In the genomic region with DNA sequence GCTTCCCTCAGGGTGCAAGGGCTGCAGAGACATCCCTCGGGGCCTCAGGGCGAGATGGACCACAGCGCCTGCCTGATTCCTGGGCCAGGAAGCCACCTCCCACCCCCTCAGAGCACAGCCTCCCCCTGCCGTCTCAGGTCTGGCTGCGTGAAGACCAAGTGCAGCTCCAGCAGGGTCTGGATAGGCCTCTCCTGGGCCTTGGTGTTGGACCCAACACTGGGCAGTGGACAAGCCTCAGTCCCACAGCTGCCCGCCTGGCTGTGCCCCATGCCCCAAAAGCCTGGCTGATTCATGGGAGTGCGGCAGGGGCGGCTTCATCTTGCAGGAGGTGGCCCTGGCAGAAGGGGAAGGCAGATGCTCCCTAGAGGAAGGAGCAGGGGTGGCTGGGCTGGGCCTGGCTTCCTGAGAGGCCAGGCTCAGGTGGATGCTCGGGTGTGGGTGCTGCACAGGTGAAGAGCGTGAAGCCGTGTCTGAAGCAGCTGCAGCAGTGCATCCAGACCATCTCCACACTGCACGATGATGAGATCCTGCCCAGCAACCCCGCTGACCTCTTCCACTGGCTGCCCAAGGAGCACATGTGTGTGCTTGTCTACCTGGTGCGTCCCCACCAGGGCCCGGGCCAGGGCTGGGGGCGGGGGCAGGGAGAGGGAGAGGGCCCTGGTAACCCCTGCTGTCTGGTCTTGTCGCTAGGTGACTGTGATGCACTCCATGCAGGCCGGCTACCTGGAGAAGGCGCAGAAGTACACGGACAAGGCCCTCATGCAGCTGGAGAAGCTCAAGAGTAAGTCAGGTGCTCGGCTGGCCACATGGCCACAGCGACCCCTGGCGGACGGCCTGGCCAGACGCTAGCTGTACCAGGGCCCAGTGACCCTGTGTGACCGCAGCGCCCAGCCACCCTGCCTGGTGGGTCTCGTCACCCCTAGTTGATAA, we compare ENCODE assay signal across 8 cellular contexts. TPM values are rescaled to one million over a fixed set of nuclear protein-coding genes. Genes with fewer than 3 reads are reported as not detected.
DNase-seq lines count a peak whose midpoint lies in the region; ATAC-seq and TF ChIP-seq lines count a peak whose summit lies in the region.

No MANE protein-coding gene starts in this region.

- H3K36me3 ChIP-seq in adipocyte (ENCODE audit: control insufficient read depth, insufficient read depth, low read length, severe bottlenecking) (peaks cover 81% of the 10 kb centered on the region), stomach (peaks cover 90 to 100% (median 100%) of the 10 kb centered on the region in 4 donors)

- peak; percentile 15 for DNase-seq in activated naive CD4-positive, alpha-beta T cell treated with Interleukin-2 at 50 U/mL for 16 hours
- no peak for DNase-seq in activated naive CD4-positive, alpha-beta T cell treated with anti-CD3 and anti-CD28 coated beads, Interleukin-2, amount 50 U/mL, for 72 hours (ENCODE audit: low spot score in 2 of 2)
- DNase-seq in NCI-H2171 (lab: John Stamatoyannopoulos, UW) (peak; percentile 8), adipocyte (ENCODE audit: low read depth) (peak; percentile 79), hepatic stellate cell (ENCODE audit: low spot score) (peak; percentile 91), stomach (peak; percentile 76), KG1 (lab: John Stamatoyannopoulos, UW) (no peak)

- H3K27me3 ChIP-seq in adipocyte (replicated peaks; ENCODE audit: control insufficient read depth, insufficient read depth, low read length), result no peaks in the 10 kb centered on the region
- H3K27me3 ChIP-seq in stomach, result no peaks in the 10 kb centered on the region

- 59 to 84% (median 60%) methylated on average over 9 to 28 of the region's 28 CpGs for WGBS in stomach, 5 donors

- no peak overlapping the region for H3K9ac ChIP-seq in adipocyte (ENCODE audit: low read length)

- H3K4me1 ChIP-seq in adipocyte (ENCODE audit: control insufficient read depth, insufficient read depth, low read length) (peaks cover 11% of the 10 kb centered on the region), stomach (peaks cover 0 to 9% (median 0%) of the 10 kb centered on the region in 4 donors)

- no peak for TF ChIP-seq EP300 in stomach (IDR thresholded peaks at IDR 0.05)

- no peak for TF ChIP-seq POLR2A in stomach (IDR thresholded peaks at IDR 0.05)

- no peaks in the 10 kb centered on the region for H3K9me3 Mint-ChIP-seq in activated naive CD4-positive, alpha-beta T cell treated with anti-CD3 and anti-CD28 coated beads, Interleukin-2, amount 50 U/mL, for 72 hours

- H3K9me3 ChIP-seq in adipocyte (ENCODE audit: control insufficient read depth, low read length) (no peaks in the 10 kb centered on the region), stomach (no peaks in the 10 kb centered on the region)

- no peak overlapping the region for H3K27ac ChIP-seq in stomach

- no peak overlapping the region for H3K27ac Mint-ChIP-seq in activated naive CD4-positive, alpha-beta T cell treated with anti-CD3 and anti-CD28 coated beads, Interleukin-2, amount 50 U/mL, for 72 hours

- no peaks in the 10 kb centered on the region for H3K36me3 Mint-ChIP-seq in activated naive CD4-positive, alpha-beta T cell treated with anti-CD3 and anti-CD28 coated beads, Interleukin-2, amount 50 U/mL, for 72 hours

- H3K4me3 ChIP-seq in adipocyte (ENCODE audit: low read length), result no peak overlapping the region
- H3K4me3 ChIP-seq in stomach, result no peak overlapping the region

- intact Hi-C loops in stomach (cut with DNase I; ENCODE audit: low total_unique reads), result no loop called here

- TF ChIP-seq CTCF in stomach (IDR thresholded peaks at IDR 0.05), result peak in 5 of 7 experiments; percentile 67 to 83 (median 81)

- no peak for ATAC-seq in activated naive CD4-positive, alpha-beta T cell treated with anti-CD3 and anti-CD28 coated beads, Interleukin-2, amount 50 U/mL, for 72 hours
- no peak for ATAC-seq in HG02840 (IDR thresholded peaks at IDR 0.05; ENCODE audit: low FRiP score, unreplicated experiment)

RNA-seq across cellular contexts. Expression of a gene that starts 21.7 kb away (rescaled TPM):
- total RNA-seq in activated naive CD4-positive, alpha-beta T cell treated with anti-CD3 and anti-CD28 coated beads, Interleukin-2, amount 50 U/mL, for 72 hours, result 10 to 100 TPM; 36.0 to 62.2 TPM
- total RNA-seq in stomach, result 100 to 1,000 TPM in 1 of 5 donors, 10 to 100 TPM in 4; 27.2 to 116 (median 49.2) TPM
- 10 to 100 TPM; 10.6 to 16.1 (median 11.3) TPM for polyA plus RNA-seq in stomach

RNA-seq across cellular contexts. Expression of a gene that starts 22.0 kb away (rescaled TPM):
- total RNA-seq in activated naive CD4-positive, alpha-beta T cell treated with anti-CD3 and anti-CD28 coated beads, Interleukin-2, amount 50 U/mL, for 72 hours, result 10 to 100 TPM; 55.1 to 55.4 TPM
- total RNA-seq in stomach, result 100 to 1,000 TPM in 1 of 5 donors, 10 to 100 TPM in 4; 13.0 to 129 (median 36.2) TPM
- polyA plus RNA-seq in stomach, result 10 to 100 TPM; 35.8 to 43.2 (median 37.1) TPM

Comparison
In these comparisons a context has a peak if more than half of its experiments do, and no peak if none do; other contexts are left out.
1. DNase-seq: peak in activated naive CD4-positive, alpha-beta T cell treated with Interleukin-2 at 50 U/mL for 16 hours (single experiment), NCI-H2171 (single experiment), adipocyte (single experiment), hepatic stellate cell (single experiment) and stomach (single experiment); none in activated naive CD4-positive, alpha-beta T cell treated with anti-CD3 and anti-CD28 coated beads, Interleukin-2, amount 50 U/mL, for 72 hours (0 of 2) and KG1 (single experiment).